Comparison of ENCODE assay signal across 8 cellular contexts in the genomic region with DNA sequence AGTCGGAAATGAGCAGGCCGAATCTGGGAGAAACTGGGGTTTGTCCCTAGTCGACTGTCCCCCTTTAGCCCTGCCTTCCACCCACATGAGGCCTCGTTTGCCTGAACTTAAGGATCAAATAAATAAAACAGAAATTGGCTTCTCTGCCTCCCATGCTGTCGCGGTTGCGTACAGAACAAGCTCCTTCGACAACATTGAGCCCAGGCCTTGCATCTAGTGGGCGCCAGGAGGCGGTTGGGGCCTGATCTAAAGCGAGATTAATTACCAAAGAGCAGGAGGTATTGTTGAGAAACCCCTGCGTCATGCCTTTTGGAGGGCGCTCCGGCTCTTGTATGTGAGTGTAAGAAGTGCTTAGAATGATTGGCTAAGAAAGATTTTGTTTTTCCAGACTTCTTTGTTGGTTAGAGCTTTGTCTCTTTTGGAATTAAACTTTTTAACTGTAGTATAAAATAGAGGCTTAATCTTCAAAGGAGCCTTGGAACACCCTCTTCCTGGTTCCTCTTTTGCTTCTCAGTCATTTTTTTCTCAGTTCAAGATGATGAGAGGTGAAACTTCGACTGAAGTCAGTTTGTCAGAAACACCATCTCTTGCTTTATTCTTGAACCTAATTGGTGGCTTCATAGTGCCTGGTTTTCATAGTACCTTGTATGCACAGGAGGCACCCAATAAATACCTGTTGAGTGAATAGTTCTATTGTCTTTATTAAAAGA. TPM values are rescaled to one million over a fixed set of nuclear protein-coding genes. Genes with fewer than 3 reads are reported as not detected.
DNase-seq lines count a peak whose midpoint lies in the region; ATAC-seq and TF ChIP-seq lines count a peak whose summit lies in the region.

No MANE protein-coding gene starts in this region.

- H3K4me3 ChIP-seq in GM23338 (peak overlapping the region; percentile 72), SK-N-MC (peak overlapping the region; percentile 94), thymus (ENCODE audit: low read length) (peak overlapping the region; percentile 98)

- H3K4me1 Mint-ChIP-seq in GM23338 (peaks cover 5% of the 10 kb centered on the region), glutamatergic neuron (ENCODE audit: low read depth, unreplicated experiment) (peaks cover 8% of the 10 kb centered on the region), osteocyte (ENCODE audit: unreplicated experiment) (peaks cover 19% of the 10 kb centered on the region)
- peaks cover 48% of the 10 kb centered on the region for H3K4me1 Mint-ChIP-seq in activated naive CD4-positive, alpha-beta T cell treated with anti-CD3 and anti-CD28 coated beads, Interleukin-2, amount 50 U/mL, for 24 hours

- no peaks in the 10 kb centered on the region for H3F3A ChIP-seq in GM23338 (replicated peaks; ENCODE audit: low read depth)

- H3K36me3 Mint-ChIP-seq in GM23338 (ENCODE audit: low read depth) (peaks cover 18% of the 10 kb centered on the region; the same call in 2 of the 3 replicates), glutamatergic neuron (ENCODE audit: unreplicated experiment) (no peaks in the 10 kb centered on the region), osteocyte (ENCODE audit: unreplicated experiment) (peaks cover 9% of the 10 kb centered on the region)
- H3K36me3 Mint-ChIP-seq in activated naive CD4-positive, alpha-beta T cell treated with anti-CD3 and anti-CD28 coated beads, Interleukin-2, amount 50 U/mL, for 24 hours, result peaks cover 12% of the 10 kb centered on the region

- peak overlapping the region; percentile 75 for H3K4me2 ChIP-seq in GM23338

- H3K4me1 ChIP-seq in GM23338 (ENCODE audit: insufficient read depth) (0 out of 2 replicates have a peak, but pooled peaks cover 8% of the 10 kb centered on the region), thymus (ENCODE audit: control insufficient read depth, insufficient read depth, low read length) (peaks cover 6% of the 10 kb centered on the region)

- H3K9me3 ChIP-seq in SK-N-MC (ENCODE audit: low read depth, low read length), result no peaks in the 10 kb centered on the region
- no peaks in the 10 kb centered on the region for H3K9me3 ChIP-seq in thymus (ENCODE audit: control insufficient read depth)

- H3K27ac Mint-ChIP-seq in GM23338 (peak overlapping the region; percentile 99), glutamatergic neuron (ENCODE audit: unreplicated experiment) (peak overlapping the region; percentile 99), osteocyte (ENCODE audit: unreplicated experiment) (peak overlapping the region; percentile 98)
- peak overlapping the region; percentile 99 for H3K27ac Mint-ChIP-seq in activated naive CD4-positive, alpha-beta T cell treated with anti-CD3 and anti-CD28 coated beads, Interleukin-2, amount 50 U/mL, for 24 hours

- peak; percentile 91 for DNase-seq in ELF-1 (ENCODE audit: low read depth, low spot score)
- DNase-seq in GM23338 (ENCODE audit: low spot score), result peak; percentile 93
- DNase-seq in Kasumi-1 (lab: John Stamatoyannopoulos, UW), result peak; percentile 72 to 80
- peak; percentile 61 for DNase-seq in SK-N-MC (ENCODE audit: low read depth, low spot score)
- peak; percentile 74 for DNase-seq in glutamatergic neuron
- peak; percentile 87 for DNase-seq in osteocyte (ENCODE audit: extremely low spot score, unreplicated experiment)

- ATAC-seq in GM23338, result peak; percentile 87

- H3K27ac ChIP-seq in GM23338 (ENCODE audit: low read depth) (peak overlapping the region; percentile 68; the same call in 1 of the 2 replicates), SK-N-MC (peak overlapping the region; percentile 81), thymus (ENCODE audit: low read depth) (peak overlapping the region; percentile 97)

- peaks cover 37% of the 10 kb centered on the region for H3K79me2 ChIP-seq in GM23338 (replicated peaks; ENCODE audit: insufficient read depth)

- no peaks in the 10 kb centered on the region; the same call in 1 of the 2 replicates for H3K9me2 ChIP-seq in GM23338 (ENCODE audit: insufficient read depth)

- under 1% methylated on average over 15 of the region's 15 CpGs for WGBS in thymus

- peaks cover 4% of the 10 kb centered on the region for H3K27me3 Mint-ChIP-seq in GM23338 (ENCODE audit: insufficient read depth, low read depth, poor library complexity)
- H3K27me3 Mint-ChIP-seq in activated naive CD4-positive, alpha-beta T cell treated with anti-CD3 and anti-CD28 coated beads, Interleukin-2, amount 50 U/mL, for 24 hours, result no peaks in the 10 kb centered on the region
- H3K27me3 Mint-ChIP-seq in glutamatergic neuron (ENCODE audit: unreplicated experiment), result peaks cover 4% of the 10 kb centered on the region
- no peaks in the 10 kb centered on the region for H3K27me3 Mint-ChIP-seq in osteocyte (ENCODE audit: unreplicated experiment)

- peaks cover 7% of the 10 kb centered on the region for H4K20me1 ChIP-seq in GM23338 (replicated peaks; ENCODE audit: insufficient read depth)

- peak; percentile 52 to 63 for TF ChIP-seq CTCF in GM23338 (conservative IDR thresholded peaks at IDR 0.05; ENCODE audit: low read depth in 2 of 2)
- peak; percentile 37 for TF ChIP-seq CTCF in glutamatergic neuron (IDR thresholded peaks at IDR 0.05; ENCODE audit: partially characterized antibody, unreplicated experiment)
- TF ChIP-seq CTCF in osteocyte (IDR thresholded peaks at IDR 0.05), result peak; percentile 63

- peak overlapping the region; percentile 75; the same call in 1 of the 2 replicates for H2AFZ ChIP-seq in GM23338

- no peaks in the 10 kb centered on the region for H3K9me3 Mint-ChIP-seq in GM23338
- no peaks in the 10 kb centered on the region for H3K9me3 Mint-ChIP-seq in activated naive CD4-positive, alpha-beta T cell treated with anti-CD3 and anti-CD28 coated beads, Interleukin-2, amount 50 U/mL, for 24 hours
- H3K9me3 Mint-ChIP-seq in glutamatergic neuron (ENCODE audit: unreplicated experiment), result no peaks in the 10 kb centered on the region
- H3K9me3 Mint-ChIP-seq in osteocyte (ENCODE audit: unreplicated experiment), result no peaks in the 10 kb centered on the region

- H3K36me3 ChIP-seq in GM23338 (ENCODE audit: insufficient read depth), result peaks cover 7% of the 10 kb centered on the region; the same call in 1 of the 2 replicates
- peaks cover 18% of the 10 kb centered on the region for H3K36me3 ChIP-seq in SK-N-MC (ENCODE audit: insufficient read depth, low read length)
- peaks cover 27% of the 10 kb centered on the region for H3K36me3 ChIP-seq in thymus (ENCODE audit: control insufficient read depth, insufficient read depth)

- H3K27me3 ChIP-seq in GM23338 (ENCODE audit: insufficient read depth), result no peaks in the 10 kb centered on the region
- H3K27me3 ChIP-seq in thymus (ENCODE audit: control insufficient read depth, insufficient read depth), result no peaks in the 10 kb centered on the region

- H3K4me3 Mint-ChIP-seq in GM23338 (peak overlapping the region; percentile 100), glutamatergic neuron (ENCODE audit: unreplicated experiment) (peak overlapping the region; percentile 98), osteocyte (ENCODE audit: unreplicated experiment) (peak overlapping the region; percentile 96)
- peak overlapping the region; percentile 97 for H3K4me3 Mint-ChIP-seq in activated naive CD4-positive, alpha-beta T cell treated with anti-CD3 and anti-CD28 coated beads, Interleukin-2, amount 50 U/mL, for 24 hours

- peak overlapping the region; percentile 91 for H3K9ac ChIP-seq in SK-N-MC (ENCODE audit: insufficient read length)

TF ChIP-seq in GM23338, 12 proteins besides CTCF, POLR2A, EP300 and RAD21 (continues in another document):
- TF ChIP-seq REST (IDR thresholded peaks at IDR 0.05; ENCODE audit: unreplicated experiment) (no peak), JUNB (IDR thresholded peaks at IDR 0.05; ENCODE audit: unreplicated experiment) (no peak), EZH2phosphoT487 (IDR thresholded peaks at IDR 0.05; ENCODE audit: unreplicated experiment) (no peak), POLR2AphosphoS5 (IDR thresholded peaks at IDR 0.05; ENCODE audit: low read depth) (no peak), STAT1 (IDR thresholded peaks at IDR 0.05; ENCODE audit: unreplicated experiment) (no peak), ZNF114 (CRISPR knock-in tag; IDR thresholded peaks at IDR 0.05) (no peak), EZH2 (IDR thresholded peaks at IDR 0.05; ENCODE audit: low read depth, unreplicated experiment) (no peak), NANOG (IDR thresholded peaks at IDR 0.05; ENCODE audit: borderline replicate concordance) (no peak)

RNA-seq across cellular contexts. Expression of gene ATP6V0E1, which starts 0.8 kb away (rescaled TPM):
- 75.0 and 75.9 TPM in 2 replicates for total RNA-seq in GM23338 (2014; rRNA removed; shearing (Covaris generic))
- polyA plus RNA-seq in GM23338 (2016; fragmentation: Nextera tagmentation; extraction: Ambion mirVana) (217 and 250 TPM in 2 replicates), thymus (420 TPM)
- total RNA-seq in glutamatergic neuron (ENCODE audit: unreplicated experiment) (95.3 TPM), osteocyte (261 and 282 TPM in 2 replicates)

RNA-seq across cellular contexts. Expression of gene RPL26L1, which starts 25.2 kb away (rescaled TPM):
- total RNA-seq in GM23338 (2014; rRNA removed; shearing (Covaris generic)), result 30.9 and 69.2 TPM in 2 replicates
- polyA plus RNA-seq in GM23338 (2016; fragmentation: Nextera tagmentation; extraction: Ambion mirVana) (148 and 160 TPM in 2 replicates), thymus (62.4 TPM)
- total RNA-seq in glutamatergic neuron (ENCODE audit: unreplicated experiment) (50.6 TPM), osteocyte (43.5 and 45.1 TPM in 2 replicates)

Comparison
In these comparisons a context has a peak if more than half of its experiments do, and no peak if none do; other contexts are left out.
1. Peak in every context shown above with its lines: DNase-seq, ATAC-seq, H3K4me3 ChIP-seq and H3K27ac ChIP-seq.